ENCODE assay signal across 27 cellular contexts in genomic region chr4:78672441-78672815, GRCh38.
DNase-seq lines count a peak whose midpoint lies in the region; ATAC-seq, FAIRE-seq and TF ChIP-seq lines count a peak whose summit lies in the region.
"Had no signal": no experiment of that assay in that cellular context is flagged by ENCODE, and none has a peak within 500 bp of the region (broad histone marks: within the 10 kb centered on the region; RNA-seq: fewer than 3 reads in every experiment).

No MANE protein-coding gene starts in this region.

- WGBS in HepG2 (ENCODE audit: low lambda C conversion rate): 0% methylated on average over 3 of the region's 3 CpGs
- WGBS in right lobe of liver (ENCODE audit: insufficient coverage, low coverage, low lambda C conversion rate, missing lambda C conversion rate): 88% methylated on average over 3 of the region's 3 CpGs

- H4K20me1 ChIP-seq in HepG2 (ENCODE audit: insufficient read depth, low read length): no peaks in the 10 kb centered on the region
- H4K20me1 ChIP-seq: BLaER1 treated with 17β-estradiol and CSF1 and Interleukin-3, amounts not matched to agents 10 nM and 100 nM had no signal

- H3K27me3 Mint-ChIP-seq in naive B cell: no peaks in the 10 kb centered on the region
- H3K27me3 Mint-ChIP-seq: CD4-positive, alpha-beta memory T cell had no signal

- H3K79me2 ChIP-seq in HepG2 (ENCODE audit: insufficient read depth, low read length): no peaks in the 10 kb centered on the region

- ATAC-seq in HepG2: peak; percentile 96
- no peak for ATAC-seq in right lobe of liver
- peak; percentile 36 for ATAC-seq in esophagus mucosa
- ATAC-seq in naive B cell (ENCODE audit: low read depth in 2 of 2): no peak
- no peak for ATAC-seq in GM21367 (IDR thresholded peaks at IDR 0.05; ENCODE audit: unreplicated experiment)
- ATAC-seq: HCT116, Panc1 had no signal

- H3K27me3 ChIP-seq in HepG2 (ENCODE audit: control insufficient read depth in 1 of 2, insufficient read depth in 2 of 2, low read length in 2 of 2) (no peaks in the 10 kb centered on the region), right lobe of liver (no peaks in the 10 kb centered on the region)
- H3K27me3 ChIP-seq: BLaER1 treated with 17β-estradiol and CSF1 and Interleukin-3, amounts not matched to agents 10 nM and 100 nM had no signal

- peak overlapping the region in 5 of 6 donors; percentile 27 to 85 (median 71) for H3K27ac Mint-ChIP-seq in naive B cell
- H3K27ac Mint-ChIP-seq: CD4-positive, alpha-beta memory T cell had no signal

- peaks cover 2 to 5% (median 3%) of the 10 kb centered on the region in 7 donors for H3K9me3 Mint-ChIP-seq in naive B cell

- DNase-seq in HepG2 (ENCODE audit: low spot score): no peak
- no peak for DNase-seq in right lobe of liver
- DNase-seq in naive B cell: no peak
- DNase-seq in HEK293T (ENCODE audit: extremely low spot score): no peak
- no peak for DNase-seq in C1 segment of cervical spinal cord (lab: John Stamatoyannopoulos, UW)
- DNase-seq: CD4-positive, alpha-beta memory T cell; COR-L47; DMS 273 treated with DMSO at 0.1 percent for 48 hours; DMS79 treated with DMSO at 0.1 percent for 48 hours; GF-D8; Kasumi-1; NCI-H1092 treated with DMSO at 0.1 percent for 48 hours; NCI-H1436; NCI-H187 treated with DMSO at 0.1 percent for 48 hours; NCI-H2107; NCI-H446; NCI-H524 treated with DMSO at 0.1 percent for 48 hours; NCI-H774; SIG-M5 had no signal

- intact Hi-C loops in HepG2 (cut with micrococcal nuclease; ENCODE audit: unreplicated experiment) (no loop called here), right lobe of liver (cut with DNase I) (no loop called here)

- no TSS peak for BruUV-seq in HepG2 (replicated peaks; lab: Mats Ljungman, UMichigan)

- H3K36me3 ChIP-seq in HepG2 (replicated peaks in 1 of 2; ENCODE audit: control insufficient read depth in 1 of 2, insufficient read depth in 2 of 2, low read length in 2 of 2) (no peaks in the 10 kb centered on the region), right lobe of liver (no peaks in the 10 kb centered on the region)

- H3K27ac ChIP-seq in HepG2 (ENCODE audit: extremely low read length, insufficient read depth, low read length): no peak overlapping the region
- H3K27ac ChIP-seq in right lobe of liver: no peak overlapping the region
- H3K27ac ChIP-seq: HL-60 had no signal

- in situ Hi-C loops in HepG2 (cut with HindIII; ENCODE audit: extremely low pct_ligation_motif_present, low pct_unique_long_range_greater_than_20kb): no loop called here

- TF ChIP-seq CTCF in HepG2 (CRISPR knock-in tag; IDR thresholded peaks at IDR 0.05) (no peak), right lobe of liver (IDR thresholded peaks at IDR 0.05) (no peak)

- H3K9ac ChIP-seq in HepG2 (ENCODE audit: insufficient read depth, low read depth, low read length): no peak overlapping the region

- CTCF ChIA-PET in HepG2 (lab: Yijun Ruan, JAX; ENCODE audit: low intra/inter-chr PET ratio, low total read pairs) (no interaction called here), HEK293T (lab: Yijun Ruan, JAX) (no interaction called here)

- TF ChIP-seq RAD21 in HepG2 (CRISPR knock-in tag; IDR thresholded peaks at IDR 0.05): no peak

- peak overlapping the region; percentile 48 for H3K4me2 ChIP-seq in HepG2 (ENCODE audit: low read depth, low read length)

- H3K4me1 Mint-ChIP-seq in naive B cell: peaks cover 45 to 64% (median 54%) of the 10 kb centered on the region in 3 donors

- H3K9me3 ChIP-seq in HepG2 (ENCODE audit: low read length) (no peaks in the 10 kb centered on the region), right lobe of liver (no peaks in the 10 kb centered on the region)

- H3K4me3 Mint-ChIP-seq in naive B cell: peak overlapping the region in 4 of 8 donors; percentile 57 to 83 (median 74)
- H3K4me3 Mint-ChIP-seq: CD4-positive, alpha-beta memory T cell had no signal

- peaks cover 33% of the 10 kb centered on the region for H3K4me1 ChIP-seq in HepG2 (ENCODE audit: insufficient read depth, low read length)
- H3K4me1 ChIP-seq in right lobe of liver: no peaks in the 10 kb centered on the region

- POLR2A ChIA-PET in HepG2 (lab: Yijun Ruan, JAX): no interaction called here
- POLR2A ChIA-PET in HEK293T (lab: Yijun Ruan, JAX): no interaction called here

- peak overlapping the region; percentile 49 for H2AFZ ChIP-seq in HepG2 (ENCODE audit: low read length)

- TF ChIP-seq EP300 in HepG2 (IDR thresholded peaks at IDR 0.05; ENCODE audit: low read depth in 2 of 2, low read length in 2 of 2): no peak
- no peak for TF ChIP-seq EP300 in HepG2 (CRISPR knock-in tag; IDR thresholded peaks at IDR 0.05; ENCODE audit: borderline replicate concordance)

- no peak for FAIRE-seq in HepG2 (lab: Jason Lieb, UNC)
- FAIRE-seq: A204.1, GM12891 had no signal

- TF ChIP-seq POLR2A in HepG2 (IDR thresholded peaks at IDR 0.05; ENCODE audit: insufficient read depth in 1 of 2, low read depth in 2 of 2, low read length in 2 of 2) (no peak), right lobe of liver (IDR thresholded peaks at IDR 0.05) (no peak)

- no peaks in the 10 kb centered on the region for H3K36me3 Mint-ChIP-seq in naive B cell
- H3K36me3 Mint-ChIP-seq: CD4-positive, alpha-beta memory T cell had no signal

- H3K4me3 ChIP-seq in HepG2 (replicated peaks in 1 of 3; ENCODE audit: insufficient read depth in 1 of 3, low read depth in 2 of 3, low read length in 3 of 3) (peak overlapping the region in 1 of 3 experiments; percentile 20; a peak in 1 of 6 replicates), right lobe of liver (no peak overlapping the region)
- H3K4me3 ChIP-seq: BLaER1 treated with 17β-estradiol and CSF1 and Interleukin-3, amounts not matched to agents 10 nM and 100 nM had no signal

TF ChIP-seq in HepG2, 621 proteins besides CTCF, POLR2A, EP300 and RAD21:
- 0 out of 2 replicates have a peak, but pooled peaks have one; percentile 12 for TF ChIP-seq HNF4A (CRISPR knock-in tag; IDR thresholded peaks at IDR 0.05)
- TF ChIP-seq ZNF230 (CRISPR knock-in tag; IDR thresholded peaks at IDR 0.05): no peak

TF ChIP-seq in HEK293T, 16 proteins besides CTCF, POLR2A, EP300 and RAD21:
- TF ChIP-seq SP1 (IDR thresholded peaks at IDR 0.05) (no peak), ELF4 (IDR thresholded peaks at IDR 0.05) (no peak), TARDBP (IDR thresholded peaks at IDR 0.05) (no peak), NFRKB (IDR thresholded peaks at IDR 0.05) (no peak), ZNF384 (IDR thresholded peaks at IDR 0.05) (no peak), L3MBTL2 (conservative IDR thresholded peaks at IDR 0.05) (no peak), FOXM1 (IDR thresholded peaks at IDR 0.05; ENCODE audit: borderline replicate concordance) (no peak), PKNOX1 (IDR thresholded peaks at IDR 0.05) (no peak), FOXA1 (IDR thresholded peaks at IDR 0.05) (no peak), LEF1 (IDR thresholded peaks at IDR 0.05; ENCODE audit: borderline replicate concordance) (no peak), ARNT (IDR thresholded peaks at IDR 0.05) (no peak), BHLHE40 (IDR thresholded peaks at IDR 0.05; ENCODE audit: borderline replicate concordance) (no peak), HDGF (IDR thresholded peaks at IDR 0.05; ENCODE audit: borderline replicate concordance) (no peak), SUZ12 (IDR thresholded peaks at IDR 0.05) (no peak), CTBP1 (IDR thresholded peaks at IDR 0.05; ENCODE audit: borderline replicate concordance) (no peak), FOXK2 (IDR thresholded peaks at IDR 0.05) (no peak)
TF ChIP-seq in HEK293T: peak in this region for 0.

Comparison
In these comparisons a context has a peak if more than half of its experiments do, and no peak if none do; other contexts are left out.
1. ATAC-seq: peak in HepG2 (single experiment) and esophagus mucosa (single experiment); none in right lobe of liver (0 of 4), naive B cell (0 of 2) and GM21367 (single experiment).